In the genomic region with DNA sequence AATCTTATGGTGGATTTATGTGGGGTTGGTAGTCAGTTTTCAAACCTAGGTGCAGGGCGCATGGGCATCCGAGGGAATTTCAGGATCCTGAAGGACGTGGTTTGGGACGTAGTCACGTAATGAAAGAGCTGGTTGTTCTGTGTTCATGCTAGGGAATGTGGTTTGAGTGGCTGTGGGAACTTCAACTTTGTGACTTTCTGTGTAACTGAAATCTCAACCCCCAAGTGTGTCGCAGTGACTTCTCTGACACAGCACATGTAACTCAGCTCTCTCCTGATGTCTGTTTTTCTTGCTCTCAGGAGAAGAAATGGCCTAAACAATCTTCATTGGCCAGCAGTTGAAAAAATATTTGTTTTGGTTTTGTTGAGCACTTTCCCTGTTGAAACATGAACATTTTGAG, we compare ENCODE assay signal across 2 cellular contexts.
TF ChIP-seq lines count a peak whose summit lies in the region.

No MANE protein-coding gene starts in this region.

TF ChIP-seq in IMR-90, 13 proteins besides CTCF, POLR2A, EP300 and RAD21 (continued from another document):
- no peak for TF ChIP-seq NFE2L2 (IDR thresholded peaks at IDR 0.05; ENCODE audit: low read depth, low read length)
- no peak for TF ChIP-seq SMC3 (IDR thresholded peaks at IDR 0.05; ENCODE audit: low read depth, low read length)
- TF ChIP-seq RFX5 (IDR thresholded peaks at IDR 0.05; ENCODE audit: low read depth, low read length) = no peak

TF ChIP-seq in liver, 16 proteins besides CTCF, POLR2A, EP300 and RAD21 (continued from another document):
- no peak for TF ChIP-seq RXRA (IDR thresholded peaks at IDR 0.05)
- TF ChIP-seq, protein P1, sequence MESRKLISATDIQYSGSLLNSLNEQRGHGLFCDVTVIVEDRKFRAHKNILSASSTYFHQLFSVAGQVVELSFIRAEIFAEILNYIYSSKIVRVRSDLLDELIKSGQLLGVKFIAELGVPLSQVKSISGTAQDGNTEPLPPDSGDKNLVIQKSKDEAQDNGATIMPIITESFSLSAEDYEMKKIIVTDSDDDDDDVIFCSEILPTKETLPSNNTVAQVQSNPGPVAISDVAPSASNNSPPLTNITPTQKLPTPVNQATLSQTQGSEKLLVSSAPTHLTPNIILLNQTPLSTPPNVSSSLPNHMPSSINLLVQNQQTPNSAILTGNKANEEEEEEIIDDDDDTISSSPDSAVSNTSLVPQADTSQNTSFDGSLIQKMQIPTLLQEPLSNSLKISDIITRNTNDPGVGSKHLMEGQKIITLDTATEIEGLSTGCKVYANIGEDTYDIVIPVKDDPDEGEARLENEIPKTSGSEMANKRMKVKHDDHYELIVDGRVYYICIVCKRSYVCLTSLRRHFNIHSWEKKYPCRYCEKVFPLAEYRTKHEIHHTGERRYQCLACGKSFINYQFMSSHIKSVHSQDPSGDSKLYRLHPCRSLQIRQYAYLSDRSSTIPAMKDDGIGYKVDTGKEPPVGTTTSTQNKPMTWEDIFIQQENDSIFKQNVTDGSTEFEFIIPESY (IDR thresholded peaks at IDR 0.05) = no peak
- no peak for TF ChIP-seq FOXA2 (IDR thresholded peaks at IDR 0.05)
- TF ChIP-seq HNF4G (IDR thresholded peaks at IDR 0.05) = no peak
- TF ChIP-seq, protein P2, sequence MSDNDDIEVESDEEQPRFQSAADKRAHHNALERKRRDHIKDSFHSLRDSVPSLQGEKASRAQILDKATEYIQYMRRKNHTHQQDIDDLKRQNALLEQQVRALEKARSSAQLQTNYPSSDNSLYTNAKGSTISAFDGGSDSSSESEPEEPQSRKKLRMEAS (IDR thresholded peaks at IDR 0.05) = no peak
- no peak for TF ChIP-seq SP1 (IDR thresholded peaks at IDR 0.05)
- TF ChIP-seq NR2F2 (IDR thresholded peaks at IDR 0.05) = no peak
TF ChIP-seq in liver: peak in this region for 0.
